24 cellular contexts compared by ENCODE assay signal in genomic region chr19:48147597-48148175, GRCh38.
"Had no signal": no experiment of that assay in that cellular context is flagged by ENCODE, and none has a peak within 500 bp of the region (broad histone marks: within the 10 kb centered on the region; RNA-seq: fewer than 3 reads in every experiment).

No MANE protein-coding gene starts in this region.

- H3K4me1 ChIP-seq: Peyer's patch, SJCRH30 had no signal

- H3K9me3 ChIP-seq: Peyer's patch, SJCRH30, SK-N-SH had no signal

- H3K9me3 Mint-ChIP-seq: activated CD8-positive, alpha-beta T cell treated with anti-CD3 and anti-CD28 coated beads for 36 hours; activated T-cell treated with anti-CD3 and anti-CD28 coated beads, Interleukin-2, amount 50 U/mL, for 72 hours; activated T-helper 2 cell treated with anti-CD3 and anti-CD28 coated beads, Interferon-gamma antibody, Interleukin-2, Interleukin-4, amounts not matched to agents 10 μg/mL and 5 μg/mL and 100 μg/mL, durations not matched to agents 14 hours and 24 hours and 36 hours had no signal

- H3K27ac Mint-ChIP-seq: activated CD8-positive, alpha-beta T cell treated with anti-CD3 and anti-CD28 coated beads for 36 hours; activated T-cell treated with anti-CD3 and anti-CD28 coated beads, Interleukin-2, amount 50 U/mL, for 72 hours; activated T-helper 2 cell treated with anti-CD3 and anti-CD28 coated beads, Interferon-gamma antibody, Interleukin-2, Interleukin-4, amounts not matched to agents 10 μg/mL and 5 μg/mL and 100 μg/mL, durations not matched to agents 14 hours and 24 hours and 36 hours had no signal

- H3K27me3 Mint-ChIP-seq: activated CD8-positive, alpha-beta T cell treated with anti-CD3 and anti-CD28 coated beads for 36 hours had no signal

- DNase-seq: activated CD4-positive, alpha-beta T cell treated with anti-CD3 and anti-CD28 coated beads for 4 hours; activated CD8-positive, alpha-beta memory T cell treated with anti-CD3 and anti-CD28 coated beads, Interleukin-2, amount 50 U/mL, for 4 hours; activated CD8-positive, alpha-beta T cell treated with anti-CD3 and anti-CD28 coated beads for 36 hours; activated gamma-delta T cell treated with Interleukin-2 at 50 U/mL for 16 hours; activated naive CD4-positive, alpha-beta T cell treated with anti-CD3 and anti-CD28 coated beads, Interleukin-2, amount 50 U/mL, for 16 hours; activated T-cell treated with anti-CD3 and anti-CD28 coated beads, Interleukin-2, amount 50 U/mL, for 72 hours; aorta; Karpas-422; MM.1S; NCI-H1105; NCI-H1436; NCI-H187; NCI-H2081; NCI-H446; NCI-H524; Peyer's patch; Right ventricle myocardium superior; SJCRH30; SK-N-SH; T-helper 1 cell had no signal

- H3K4me3 Mint-ChIP-seq: activated CD8-positive, alpha-beta T cell treated with anti-CD3 and anti-CD28 coated beads for 36 hours; activated T-cell treated with anti-CD3 and anti-CD28 coated beads, Interleukin-2, amount 50 U/mL, for 72 hours had no signal

- H3K27ac ChIP-seq: Peyer's patch, RWPE1, SJCRH30 had no signal

- H3K27me3 ChIP-seq: Peyer's patch, SJCRH30 had no signal

- H3K4me3 ChIP-seq: K562, Peyer's patch, SJCRH30 had no signal

- ATAC-seq: activated CD4-positive, CD25-positive, alpha-beta regulatory T cell treated with anti-CD3 and anti-CD28 coated beads, Interleukin-2, amount 50 U/mL, for 24 hours; activated CD8-positive, alpha-beta T cell treated with anti-CD3 and anti-CD28 coated beads for 36 hours; activated T-cell treated with anti-CD3 and anti-CD28 coated beads, Interleukin-2, amount 50 U/mL, for 72 hours; K562 had no signal
